In genomic region chr3:58260261-58260731, GRCh38 we compare ENCODE assay signal across 10 cellular contexts. TPM values are rescaled to one million over a fixed set of nuclear protein-coding genes. Genes with fewer than 3 reads are reported as not detected.
DNase-seq lines count a peak whose midpoint lies in the region; ATAC-seq, FAIRE-seq and TF ChIP-seq lines count a peak whose summit lies in the region.
"Had no signal": no experiment of that assay in that cellular context is flagged by ENCODE, and none has a peak within 500 bp of the region (broad histone marks: within the 10 kb centered on the region; RNA-seq: fewer than 3 reads in every experiment).

No MANE protein-coding gene starts in this region.

- POLR2A ChIA-PET in A673 (lab: Charles Lee; ENCODE audit: low non-redundant PET): no interaction called here
- POLR2A ChIA-PET in activated CD8-positive, alpha-beta T cell treated with anti-CD3 and anti-CD28 coated beads, Interleukin-2, amount 10 ng/mL, durations not matched to agents 7 days and 5 days (lab: Charles Lee): interaction anchor here (0.6 kb wide), 1 partner anchor 46 kb away, joined by 3 read pairs; the partner anchor contains the start of genes HTD2 and RPP14

- TF ChIP-seq CTCF in A673 (conservative IDR thresholded peaks at IDR 0.05; ENCODE audit: low read depth, low read length): no peak

- H3K4me1 Mint-ChIP-seq in activated CD8-positive, alpha-beta T cell treated with anti-CD3 and anti-CD28 coated beads, Interleukin-2, amount 10 ng/mL, durations not matched to agents 7 days and 5 days (ENCODE audit: low read depth): peaks cover 9% of the 10 kb centered on the region

- TF ChIP-seq POLR2A in GM12892 (IDR thresholded peaks at IDR 0.05; ENCODE audit: low read depth, low read length): no peak

- intact Hi-C loops in A673 (cut with micrococcal nuclease; ENCODE audit: unreplicated experiment): no loop called here

- H3K27ac ChIP-seq in A673 (ENCODE audit: low read depth, low read length, poor library complexity, severe bottlenecking): peak overlapping the region; percentile 65

- peaks cover 74% of the 10 kb centered on the region for H3K36me3 ChIP-seq in A673 (ENCODE audit: insufficient read depth, low read length, poor library complexity, severe bottlenecking)

- H3K4me1 ChIP-seq in A673 (ENCODE audit: insufficient read depth, low read length, poor library complexity, severe bottlenecking): peaks cover 25% of the 10 kb centered on the region

- H3K27me3 Mint-ChIP-seq in activated CD8-positive, alpha-beta T cell treated with anti-CD3 and anti-CD28 coated beads, Interleukin-2, amount 10 ng/mL, durations not matched to agents 7 days and 5 days (ENCODE audit: low read depth): no peaks in the 10 kb centered on the region

- no peak for FAIRE-seq in GM12892 (lab: Jason Lieb, UNC)

- H3K4me3 Mint-ChIP-seq in activated CD8-positive, alpha-beta T cell treated with anti-CD3 and anti-CD28 coated beads, Interleukin-2, amount 10 ng/mL, durations not matched to agents 7 days and 5 days: no peak overlapping the region

- DNase-seq in A673 (ENCODE audit: low spot score) (no peak), HK-2 (ENCODE audit: unreplicated experiment) (peak; percentile 32), iris pigment epithelial cell (ENCODE audit: low read depth) (peak; percentile 67), GM12892 (ENCODE audit: insufficient read length) (no peak), HT-29 (ENCODE audit: low spot score) (no peak)
- DNase-seq in activated CD8-positive, alpha-beta T cell treated with anti-CD3 and anti-CD28 coated beads, Interleukin-2, amount 10 ng/mL, durations not matched to agents 7 days and 5 days: peak; percentile 48
- DNase-seq in stimulated activated CD4-positive, alpha-beta T cell treated with anti-CD3 and anti-CD28 coated beads, Interleukin-15, amount 100 ng/mL, for 24 hours: no peak
- DNase-seq: COR-L47, left colon had no signal

- no peak overlapping the region for H3K27ac Mint-ChIP-seq in activated CD8-positive, alpha-beta T cell treated with anti-CD3 and anti-CD28 coated beads, Interleukin-2, amount 10 ng/mL, durations not matched to agents 7 days and 5 days

- CTCF ChIA-PET in A673 (lab: Charles Lee): no interaction called here
- CTCF ChIA-PET in activated CD8-positive, alpha-beta T cell treated with anti-CD3 and anti-CD28 coated beads, Interleukin-2, amount 10 ng/mL, durations not matched to agents 7 days and 5 days (lab: Charles Lee): interaction anchor here (1.4 kb wide), 1 partner anchor 43 kb away, joined by 4 read pairs; no protein-coding TSS in a partner anchor

- H3K27me3 ChIP-seq in A673 (replicated peaks; ENCODE audit: insufficient read depth, low read depth, low read length, poor library complexity): no peaks in the 10 kb centered on the region

- H3K9me3 ChIP-seq in A673 (ENCODE audit: low read depth, low read length, poor library complexity, severe bottlenecking): no peaks in the 10 kb centered on the region

- peaks cover 3% of the 10 kb centered on the region for H3K36me3 Mint-ChIP-seq in activated CD8-positive, alpha-beta T cell treated with anti-CD3 and anti-CD28 coated beads, Interleukin-2, amount 10 ng/mL, durations not matched to agents 7 days and 5 days (ENCODE audit: low read depth)

- no peak overlapping the region for H3K4me3 ChIP-seq in A673 (ENCODE audit: low read depth, low read length, poor library complexity, severe bottlenecking)

- peak; percentile 58 for ATAC-seq in activated CD8-positive, alpha-beta T cell treated with anti-CD3 and anti-CD28 coated beads, Interleukin-2, amount 10 ng/mL, durations not matched to agents 7 days and 5 days
- no peak for ATAC-seq in GM21360 (IDR thresholded peaks at IDR 0.05; ENCODE audit: unreplicated experiment)
- ATAC-seq: left colon had no signal

- no peaks in the 10 kb centered on the region for H3K9me3 Mint-ChIP-seq in activated CD8-positive, alpha-beta T cell treated with anti-CD3 and anti-CD28 coated beads, Interleukin-2, amount 10 ng/mL, durations not matched to agents 7 days and 5 days (ENCODE audit: insufficient read depth)

- no TSS peak for BruUV-seq in A673 (replicated peaks; lab: Mats Ljungman, UMichigan)

RNA-seq across cellular contexts. Expression of gene ABHD6, which starts 22.7 kb away (rescaled TPM):
- 154 and 155 TPM in 2 replicates for total RNA-seq in A673 (2021)
- total RNA-seq in activated CD8-positive, alpha-beta T cell treated with anti-CD3 and anti-CD28 coated beads, Interleukin-2, amount 10 ng/mL, durations not matched to agents 7 days and 5 days: 1 to 10 TPM; 4.0 to 4.4 TPM
- 6.8 TPM for polyA plus RNA-seq in GM12892 (2012; ENCODE audit: missing spikeins)
- 6.1 and 10.5 TPM in 2 replicates for total RNA-seq in HT-29 (2014; rRNA removed; shearing (Covaris generic))

RNA-seq across cellular contexts. Expression of gene RPP14, which starts 45.7 kb away (rescaled TPM):
- total RNA-seq in A673 (2021): 17.4 and 18.2 TPM in 2 replicates
- total RNA-seq in activated CD8-positive, alpha-beta T cell treated with anti-CD3 and anti-CD28 coated beads, Interleukin-2, amount 10 ng/mL, durations not matched to agents 7 days and 5 days: 10 to 100 TPM; 12.8 to 15.1 TPM
- 7.8 TPM for polyA plus RNA-seq in GM12892 (2012; ENCODE audit: missing spikeins)
- 6.5 and 8.1 TPM in 2 replicates for total RNA-seq in HT-29 (2014; rRNA removed; shearing (Covaris generic))

RNA-seq across cellular contexts. Expression of gene HTD2, which starts 46.0 kb away (rescaled TPM):
- total RNA-seq in A673 (2021): 9.0 and 9.6 TPM in 2 replicates
- total RNA-seq in activated CD8-positive, alpha-beta T cell treated with anti-CD3 and anti-CD28 coated beads, Interleukin-2, amount 10 ng/mL, durations not matched to agents 7 days and 5 days: 1 to 10 TPM; 7.6 to 8.1 TPM
- 6.5 TPM for polyA plus RNA-seq in GM12892 (2012; ENCODE audit: missing spikeins)
- total RNA-seq in HT-29 (2014; rRNA removed; shearing (Covaris generic)): 0.34 and 1.3 TPM in 2 replicates

RNA-seq across cellular contexts. Expression of gene DNASE1L3, which starts 49.5 kb away (rescaled TPM):
- not detected in 2 replicates for total RNA-seq in A673 (2021)
- total RNA-seq in activated CD8-positive, alpha-beta T cell treated with anti-CD3 and anti-CD28 coated beads, Interleukin-2, amount 10 ng/mL, durations not matched to agents 7 days and 5 days: not detected
- 5.2 TPM for polyA plus RNA-seq in GM12892 (2012; ENCODE audit: missing spikeins)
- total RNA-seq in HT-29 (2014; rRNA removed; shearing (Covaris generic)): not detected in 2 replicates

Comparison
In these comparisons a context has a peak if more than half of its experiments do, and no peak if none do; other contexts are left out.
1. DNase-seq: peak in HK-2 (single experiment), activated CD8-positive, alpha-beta T cell treated with anti-CD3 and anti-CD28 coated beads, Interleukin-2, amount 10 ng/mL, durations not matched to agents 7 days and 5 days (single experiment) and iris pigment epithelial cell (single experiment); none in A673 (single experiment), GM12892 (single experiment), stimulated activated CD4-positive, alpha-beta T cell treated with anti-CD3 and anti-CD28 coated beads, Interleukin-15, amount 100 ng/mL, for 24 hours (single experiment) and HT-29 (single experiment).
2. RNA of gene ABHD6, which starts 22.7 kb away (total RNA-seq): 154 to 155 TPM in A673; 6.1 to 10.5 TPM in HT-29 and 4.0 to 4.4 TPM in activated CD8-positive, alpha-beta T cell treated with anti-CD3 and anti-CD28 coated beads, Interleukin-2, amount 10 ng/mL, durations not matched to agents 7 days and 5 days; every median in the first group is over 10 times any median in the second.